Comparison of ENCODE assay signal across 10 cellular contexts in the genomic region with DNA sequence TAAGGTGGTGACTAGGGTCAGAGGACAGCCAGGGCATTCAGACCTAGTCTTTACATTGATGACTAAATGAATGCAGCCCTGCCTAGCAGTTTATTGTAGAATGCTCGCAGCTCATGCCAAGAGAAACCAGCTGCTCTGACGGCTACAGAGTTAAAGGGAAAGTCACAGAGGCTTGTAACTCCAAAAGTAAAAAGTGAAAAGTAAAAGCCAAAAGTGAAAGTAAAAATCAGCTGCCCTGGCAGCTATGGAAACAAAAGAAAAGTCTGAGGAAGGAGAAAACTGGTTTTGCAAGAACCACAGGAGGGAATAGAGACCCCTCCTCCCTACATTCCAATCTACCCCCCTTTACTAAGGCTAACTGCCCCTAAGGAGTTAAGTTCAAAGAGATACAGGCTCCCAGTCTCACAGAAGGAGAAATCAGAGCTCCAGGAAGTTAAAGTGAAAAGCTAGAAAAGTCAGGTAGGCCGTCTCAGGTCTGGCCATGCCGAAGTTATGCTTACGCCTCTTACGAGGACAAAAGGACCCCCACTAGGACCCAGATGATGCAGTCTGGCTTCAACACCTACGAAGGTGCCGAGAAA. TPM values are rescaled to one million over a fixed set of nuclear protein-coding genes. Genes with fewer than 3 reads are reported as not detected.
DNase-seq lines count a peak whose midpoint lies in the region; ATAC-seq, FAIRE-seq and TF ChIP-seq lines count a peak whose summit lies in the region.
"Had no signal": no experiment of that assay in that cellular context is flagged by ENCODE, and none has a peak within 500 bp of the region (broad histone marks: within the 10 kb centered on the region; RNA-seq: fewer than 3 reads in every experiment).

No MANE protein-coding gene starts in this region.

- POLR2A ChIA-PET in CD4-positive, alpha-beta memory T cell (lab: Charles Lee; ENCODE audit: partially characterized antibody): interaction anchor here (1.0 to 2.4 kb wide), 9 partner anchors 18 to 735 kb away, joined by 3 to 28 read pairs (median 6); partner anchors contain the start of genes CCDC22, GRIPAP1, PPP1R3F and RBM3

- CTCF ChIA-PET in CD4-positive, alpha-beta memory T cell (lab: Charles Lee; ENCODE audit: partially characterized antibody): interaction anchor here (1.0 to 1.8 kb wide), 4 partner anchors 18 to 154 kb away, joined by 3 to 14 read pairs (median 6); no protein-coding TSS in a partner anchor

- 34% methylated on average over 8 of the region's 8 CpGs for WGBS in esophagus muscularis mucosa

- TF ChIP-seq POLR2A in esophagus muscularis mucosa (IDR thresholded peaks at IDR 0.05; ENCODE audit: low read depth): no peak

- H3K9me3 ChIP-seq in CD4-positive, alpha-beta memory T cell (ENCODE audit: control insufficient read depth in 1 of 2, low read length in 2 of 2): no peaks in the 10 kb centered on the region
- no peaks in the 10 kb centered on the region for H3K9me3 ChIP-seq in esophagus muscularis mucosa

- H3K4me3 Mint-ChIP-seq in CD4-positive, alpha-beta memory T cell: peak overlapping the region; percentile 85 to 94 (median 88)
- H3K4me3 Mint-ChIP-seq in nephron progenitor cell: peak overlapping the region; percentile 37

- H3K36me3 Mint-ChIP-seq in CD4-positive, alpha-beta memory T cell: no peaks in the 10 kb centered on the region
- H3K36me3 Mint-ChIP-seq in nephron progenitor cell (ENCODE audit: low read depth): peaks cover 5% of the 10 kb centered on the region

- peak overlapping the region; percentile 47 for H3K27ac ChIP-seq in CD4-positive, alpha-beta memory T cell (ENCODE audit: low read depth, low read length)
- H3K27ac ChIP-seq in esophagus muscularis mucosa (replicated peaks in 1 of 4): peak overlapping the region; percentile 60 to 75 (median 66)
- no peak overlapping the region for H3K27ac ChIP-seq in substantia nigra (ENCODE audit: low read depth, low read length, poor library complexity, severe bottlenecking)

- H3K36me3 ChIP-seq in CD4-positive, alpha-beta memory T cell (ENCODE audit: insufficient read depth, low read length): no peaks in the 10 kb centered on the region
- H3K36me3 ChIP-seq in esophagus muscularis mucosa: no peaks in the 10 kb centered on the region

- H3K4me3 ChIP-seq in CD4-positive, alpha-beta memory T cell (ENCODE audit: low read length in 2 of 2): peak overlapping the region; percentile 23 to 57
- peak overlapping the region; percentile 42 to 50 (median 45) for H3K4me3 ChIP-seq in esophagus muscularis mucosa

- no peaks in the 10 kb centered on the region for H3K9me3 Mint-ChIP-seq in CD4-positive, alpha-beta memory T cell
- peaks cover 47% of the 10 kb centered on the region for H3K9me3 Mint-ChIP-seq in nephron progenitor cell

- intact Hi-C loops in CD4-positive, alpha-beta memory T cell (cut with micrococcal nuclease): loop anchor here (5.0 kb wide), 1 partner anchor 37 kb away; no protein-coding TSS in a partner anchor
- intact Hi-C loops in esophagus muscularis mucosa (cut with DNase I): no loop called here

- peak; percentile 28 to 47 (median 40) for DNase-seq in CD4-positive, alpha-beta memory T cell
- no peak for DNase-seq in RCC 7860 (ENCODE audit: low spot score)
- DNase-seq in esophagus muscularis mucosa (ENCODE audit: extremely low spot score): no peak
- DNase-seq in nephron progenitor cell: no peak
- DNase-seq in effector CD8-positive, alpha-beta T cell (lab: John Stamatoyannopoulos, UW): no peak
- no peak for DNase-seq in substantia nigra (lab: John Stamatoyannopoulos, UW)
- no peak for DNase-seq in stimulated activated CD4-positive, alpha-beta T cell treated with anti-CD3 and anti-CD28 coated beads, Interleukin-4, amount 100 ng/mL, for 1 hour

- peaks cover 19 to 29% (median 20%) of the 10 kb centered on the region in 4 donors for H3K4me1 Mint-ChIP-seq in CD4-positive, alpha-beta memory T cell
- peaks cover 22% of the 10 kb centered on the region for H3K4me1 Mint-ChIP-seq in nephron progenitor cell

- H3K27me3 Mint-ChIP-seq in CD4-positive, alpha-beta memory T cell: no peaks in the 10 kb centered on the region
- no peaks in the 10 kb centered on the region for H3K27me3 Mint-ChIP-seq in nephron progenitor cell (ENCODE audit: low read depth, poor library complexity)

- peak overlapping the region; percentile 90 to 97 (median 93) for H3K27ac Mint-ChIP-seq in CD4-positive, alpha-beta memory T cell
- H3K27ac Mint-ChIP-seq in nephron progenitor cell: no peak overlapping the region

- no peak for TF ChIP-seq EP300 in esophagus muscularis mucosa (IDR thresholded peaks at IDR 0.05)

- H3K4me1 ChIP-seq in CD4-positive, alpha-beta memory T cell (ENCODE audit: insufficient read depth, low read length): peaks cover 17% of the 10 kb centered on the region
- peaks cover 8 to 21% (median 10%) of the 10 kb centered on the region in 4 donors for H3K4me1 ChIP-seq in esophagus muscularis mucosa

- peak; percentile 74 for FAIRE-seq in RCC 7860 (lab: Jason Lieb, UNC)

- ATAC-seq in HG03457 (IDR thresholded peaks at IDR 0.05; ENCODE audit: unreplicated experiment): no peak
- ATAC-seq: HCT116 had no signal

- TF ChIP-seq CTCF in esophagus muscularis mucosa (IDR thresholded peaks at IDR 0.05) (no peak), nephron progenitor cell (IDR thresholded peaks at IDR 0.05) (no peak)

- no peaks in the 10 kb centered on the region for H3K27me3 ChIP-seq in CD4-positive, alpha-beta memory T cell (ENCODE audit: insufficient read depth, low read length)
- H3K27me3 ChIP-seq in esophagus muscularis mucosa: no peaks in the 10 kb centered on the region

RNA-seq across cellular contexts. Expression of gene GAGE10, which starts 6.0 kb away (rescaled TPM):
- not detected for total RNA-seq in CD4-positive, alpha-beta memory T cell
- polyA plus RNA-seq in CD4-positive, alpha-beta memory T cell: not detected
- total RNA-seq in esophagus muscularis mucosa: 1 to 10 TPM in 1 of 4 donors, not detected in 3; 1.2 TPM
- total RNA-seq: glomerular endothelial cell had no signal

RNA-seq across cellular contexts. Expression of gene GAGE12J, which starts 12.3 kb away (rescaled TPM):
- total RNA-seq in CD4-positive, alpha-beta memory T cell: not detected
- polyA plus RNA-seq in CD4-positive, alpha-beta memory T cell: not detected
- not detected for total RNA-seq in esophagus muscularis mucosa
- total RNA-seq: glomerular endothelial cell had no signal

RNA-seq across cellular contexts. Expression of gene GAGE13, which starts 21.9 kb away (rescaled TPM):
- total RNA-seq in CD4-positive, alpha-beta memory T cell: not detected
- not detected for polyA plus RNA-seq in CD4-positive, alpha-beta memory T cell
- not detected for total RNA-seq in esophagus muscularis mucosa
- total RNA-seq: glomerular endothelial cell had no signal

RNA-seq across cellular contexts. Expression of gene PPP1R3F, which starts 39.9 kb away (rescaled TPM):
- 10 to 100 TPM; 17.4 to 17.7 TPM for total RNA-seq in CD4-positive, alpha-beta memory T cell
- polyA plus RNA-seq in CD4-positive, alpha-beta memory T cell: 10 to 100 TPM in 1 of 2 donors, 1 to 10 TPM in 1; 4.8 to 10.7 TPM
- 10 to 100 TPM; 13.8 to 27.0 (median 16.4) TPM for total RNA-seq in esophagus muscularis mucosa

RNA-seq across cellular contexts. Expression of gene FOXP3, which starts 45.0 kb away (rescaled TPM):
- 1 to 10 TPM; 3.5 to 4.3 TPM for total RNA-seq in CD4-positive, alpha-beta memory T cell
- polyA plus RNA-seq in CD4-positive, alpha-beta memory T cell: 1 to 10 TPM in 1 of 2 donors, under 1 TPM in 1; 1.00 to 2.2 TPM
- total RNA-seq in esophagus muscularis mucosa: not detected
- total RNA-seq: glomerular endothelial cell had no signal

Comparison
In these comparisons a context has a peak if more than half of its experiments do, and no peak if none do; other contexts are left out.
1. DNase-seq: peak in CD4-positive, alpha-beta memory T cell (5 of 5); none in RCC 7860 (single experiment), esophagus muscularis mucosa (single experiment), nephron progenitor cell (single experiment), effector CD8-positive, alpha-beta T cell (single experiment), substantia nigra (0 of 49) and stimulated activated CD4-positive, alpha-beta T cell treated with anti-CD3 and anti-CD28 coated beads, Interleukin-4, amount 100 ng/mL, for 1 hour (single experiment).